ENCODE assay signal across 12 cellular contexts in genomic region chr11:4991066-4991465, GRCh38. TPM values are rescaled to one million over a fixed set of nuclear protein-coding genes. Genes with fewer than 3 reads are reported as not detected.
DNase-seq lines count a peak whose midpoint lies in the region; ATAC-seq and TF ChIP-seq lines count a peak whose summit lies in the region.
"Had no signal": no experiment of that assay in that cellular context is flagged by ENCODE, and none has a peak within 500 bp of the region (broad histone marks: within the 10 kb centered on the region; RNA-seq: fewer than 3 reads in every experiment).

No MANE protein-coding gene starts in this region.

- no peaks in the 10 kb centered on the region for H3K9me3 Mint-ChIP-seq in chondrocyte (ENCODE audit: low read depth)
- H3K9me3 Mint-ChIP-seq in stimulated activated effector memory CD8-positive, alpha-beta T cell treated with anti-CD3 and anti-CD28 coated beads, Interleukin-12 subunit alpha, Interleukin-12 subunit beta, amount 100 ng/mL, for 72 hours, result peaks cover 4% of the 10 kb centered on the region
- H3K9me3 Mint-ChIP-seq: stimulated activated naive CD8-positive, alpha-beta T cell treated with anti-CD3 and anti-CD28 coated beads, Interleukin-15, amount 100 ng/mL, for 72 hours had no signal

- no peak overlapping the region for H3K4me3 Mint-ChIP-seq in chondrocyte (ENCODE audit: unreplicated experiment)
- H3K4me3 Mint-ChIP-seq in stimulated activated effector memory CD8-positive, alpha-beta T cell treated with anti-CD3 and anti-CD28 coated beads, Interleukin-12 subunit alpha, Interleukin-12 subunit beta, amount 100 ng/mL, for 72 hours, result no peak overlapping the region
- H3K4me3 Mint-ChIP-seq: stimulated activated naive CD8-positive, alpha-beta T cell treated with anti-CD3 and anti-CD28 coated beads, Interleukin-15, amount 100 ng/mL, for 72 hours had no signal

- H3K4me1 Mint-ChIP-seq in chondrocyte (ENCODE audit: low read depth), result no peaks in the 10 kb centered on the region
- no peaks in the 10 kb centered on the region for H3K4me1 Mint-ChIP-seq in stimulated activated effector memory CD8-positive, alpha-beta T cell treated with anti-CD3 and anti-CD28 coated beads, Interleukin-12 subunit alpha, Interleukin-12 subunit beta, amount 100 ng/mL, for 72 hours
- H3K4me1 Mint-ChIP-seq: stimulated activated naive CD8-positive, alpha-beta T cell treated with anti-CD3 and anti-CD28 coated beads, Interleukin-15, amount 100 ng/mL, for 72 hours had no signal

- peak; percentile 52 for TF ChIP-seq CTCF in chondrocyte (IDR thresholded peaks at IDR 0.05)

- no peaks in the 10 kb centered on the region for H3K36me3 Mint-ChIP-seq in chondrocyte (ENCODE audit: low read depth)
- H3K36me3 Mint-ChIP-seq in stimulated activated effector memory CD8-positive, alpha-beta T cell treated with anti-CD3 and anti-CD28 coated beads, Interleukin-12 subunit alpha, Interleukin-12 subunit beta, amount 100 ng/mL, for 72 hours, result no peaks in the 10 kb centered on the region

- H3K27ac Mint-ChIP-seq in chondrocyte (ENCODE audit: unreplicated experiment), result no peak overlapping the region
- H3K27ac Mint-ChIP-seq in stimulated activated effector memory CD8-positive, alpha-beta T cell treated with anti-CD3 and anti-CD28 coated beads, Interleukin-12 subunit alpha, Interleukin-12 subunit beta, amount 100 ng/mL, for 72 hours, result no peak overlapping the region
- H3K27ac Mint-ChIP-seq: stimulated activated naive CD8-positive, alpha-beta T cell treated with anti-CD3 and anti-CD28 coated beads, Interleukin-15, amount 100 ng/mL, for 72 hours had no signal

- peaks cover 15% of the 10 kb centered on the region for H3K27me3 Mint-ChIP-seq in chondrocyte (ENCODE audit: low read depth)
- H3K27me3 Mint-ChIP-seq: stimulated activated naive CD8-positive, alpha-beta T cell treated with anti-CD3 and anti-CD28 coated beads, Interleukin-15, amount 100 ng/mL, for 72 hours had no signal

- ATAC-seq in stimulated activated effector memory CD8-positive, alpha-beta T cell treated with anti-CD3 and anti-CD28 coated beads, Interleukin-12 subunit alpha, Interleukin-12 subunit beta, amount 100 ng/mL, for 72 hours, result peak; percentile 37
- ATAC-seq in GM21737 (IDR thresholded peaks at IDR 0.05; ENCODE audit: unreplicated experiment), result no peak
- ATAC-seq: stimulated activated naive CD8-positive, alpha-beta T cell treated with anti-CD3 and anti-CD28 coated beads, Interleukin-15, amount 100 ng/mL, for 72 hours had no signal

- DNase-seq in NCI-H1105 treated with DMSO at 0.1 percent for 48 hours (lab: John Stamatoyannopoulos, UW) (peak; percentile 8), NCI-H1105 (lab: John Stamatoyannopoulos, UW) (no peak), NCI-H524 (lab: John Stamatoyannopoulos, UW) (peak; percentile 16 to 53), chondrocyte (ENCODE audit: low spot score) (no peak), NCI-H1436 (lab: John Stamatoyannopoulos, UW) (no peak), NCI-H510A (lab: John Stamatoyannopoulos, UW) (no peak)
- no peak for DNase-seq in stimulated activated effector memory CD8-positive, alpha-beta T cell treated with anti-CD3 and anti-CD28 coated beads, Interleukin-12 subunit alpha, Interleukin-12 subunit beta, amount 100 ng/mL, for 72 hours (ENCODE audit: low spot score in 2 of 2)
- DNase-seq: adrenal gland; NCI-H2227 treated with DMSO at 0.1 percent for 48 hours; stimulated activated naive CD8-positive, alpha-beta T cell treated with anti-CD3 and anti-CD28 coated beads, Interleukin-15, amount 100 ng/mL, for 72 hours; T-helper 1 cell had no signal

RNA-seq across cellular contexts. Expression of gene OR51L1, which starts 3.6 kb away (rescaled TPM):
- total RNA-seq in chondrocyte, result not detected in 3 replicates
- total RNA-seq: adrenal gland had no signal

RNA-seq across cellular contexts. Expression of gene OR51A2, which starts 35.6 kb away (rescaled TPM):
- total RNA-seq in chondrocyte, result not detected in 3 replicates
- total RNA-seq: adrenal gland had no signal

RNA-seq across cellular contexts. Expression of gene OR51A4, which starts 43.7 kb away (rescaled TPM):
- total RNA-seq in chondrocyte, result not detected in 3 replicates
- total RNA-seq: adrenal gland had no signal

RNA-seq across cellular contexts. Expression of gene OR52J3, which starts 55.3 kb away (rescaled TPM):
- total RNA-seq in chondrocyte, result not detected in 3 replicates
- total RNA-seq: adrenal gland had no signal

Comparison
In these comparisons a context has a peak if more than half of its experiments do, and no peak if none do; other contexts are left out.
1. DNase-seq: peak in NCI-H1105 treated with DMSO at 0.1 percent for 48 hours (single experiment) and NCI-H524 (2 of 2); none in NCI-H1105 (single experiment), chondrocyte (single experiment), stimulated activated effector memory CD8-positive, alpha-beta T cell treated with anti-CD3 and anti-CD28 coated beads, Interleukin-12 subunit alpha, Interleukin-12 subunit beta, amount 100 ng/mL, for 72 hours (0 of 2), NCI-H1436 (single experiment) and NCI-H510A (single experiment).